ENCODE assay signal across 17 cellular contexts in genomic region chr1:41743361-41743760, GRCh38.
DNase-seq lines count a peak whose midpoint lies in the region; ATAC-seq, FAIRE-seq and TF ChIP-seq lines count a peak whose summit lies in the region.
"Had no signal": no experiment of that assay in that cellular context is flagged by ENCODE, and none has a peak within 500 bp of the region (broad histone marks: within the 10 kb centered on the region; RNA-seq: fewer than 3 reads in every experiment).

No MANE protein-coding gene starts in this region.

- H3K56ac ChIP-seq in IMR-90 (ENCODE audit: extremely low read depth, insufficient read depth, low read length) = no peak overlapping the region

- H4K20me1 ChIP-seq in IMR-90 (ENCODE audit: insufficient read depth, low read length) = no peaks in the 10 kb centered on the region
- H4K20me1 ChIP-seq in GM12878 (ENCODE audit: control insufficient read depth, insufficient read depth) = no peaks in the 10 kb centered on the region

- peaks cover 4% of the 10 kb centered on the region for H3K79me2 ChIP-seq in GM12878 (ENCODE audit: control insufficient read depth, insufficient read depth, low read length)

- no peaks in the 10 kb centered on the region for H3K27me3 Mint-ChIP-seq in activated T-cell treated with anti-CD3 and anti-CD28 coated beads, Interleukin-2, amount 50 U/mL, for 4 hours (ENCODE audit: low read depth)
- H3K27me3 Mint-ChIP-seq: activated naive CD8-positive, alpha-beta T cell treated with anti-CD3 and anti-CD28 coated beads, Interleukin-2, amount 10 ng/mL, durations not matched to agents 7 days and 5 days; central memory CD8-positive, alpha-beta T cell; effector memory CD8-positive, alpha-beta T cell; naive thymus-derived CD4-positive, alpha-beta T cell had no signal

- no peak overlapping the region for H3K9ac ChIP-seq in IMR-90 (ENCODE audit: low read depth, low read length)
- H3K9ac ChIP-seq in GM12878 (ENCODE audit: control insufficient read depth, insufficient read depth, low read length) = no peak overlapping the region

- H3K4me3 ChIP-seq in IMR-90 (ENCODE audit: insufficient read depth, low read depth, low read length) (no peak overlapping the region), GM12878 (no peak overlapping the region)
- H3K4me3 ChIP-seq: psoas muscle, transverse colon had no signal

- peak overlapping the region; percentile 56; the same call in 1 of the 3 replicates for H2BK15ac ChIP-seq in IMR-90 (ENCODE audit: low read depth, low read length)

- POLR2A ChIA-PET in IMR-90 (lab: Charles Lee; ENCODE audit: unreplicated experiment) = no interaction called here
- POLR2A ChIA-PET in GM12878 (lab: Charles Lee) = interaction anchor here (1.0 to 7.3 kb wide), 2 partner anchors 15 to 33 kb away, joined by 3 to 67 read pairs; no protein-coding TSS in a partner anchor

- H3K27me3 ChIP-seq in IMR-90 (ENCODE audit: control insufficient read depth, insufficient read depth, low read length) = no peaks in the 10 kb centered on the region
- H3K27me3 ChIP-seq in GM12878 (replicated peaks in 1 of 2; ENCODE audit: control insufficient read depth in 2 of 2, insufficient read depth in 2 of 2, low read length in 1 of 2) = no peaks in the 10 kb centered on the region
- H3K27me3 ChIP-seq: transverse colon had no signal

- H3K27ac ChIP-seq in IMR-90 (ENCODE audit: insufficient read depth, low read length) = no peak overlapping the region; the same call in 1 of the 2 replicates
- H3K27ac ChIP-seq in GM12878 (ENCODE audit: control insufficient read depth, insufficient read depth) = no peak overlapping the region
- H3K27ac ChIP-seq: psoas muscle, transverse colon had no signal

- H2AFZ ChIP-seq in IMR-90 (replicated peaks; ENCODE audit: low read length, poor library complexity) (peak overlapping the region; percentile 51), GM12878 (ENCODE audit: control insufficient read depth, low read depth, low read length) (no peak overlapping the region)

- H3K9me3 ChIP-seq in IMR-90 (ENCODE audit: control insufficient read depth, insufficient read depth, low read length) (no peaks in the 10 kb centered on the region), GM12878 (replicated peaks; ENCODE audit: control insufficient read depth, insufficient read depth, low read length) (no peaks in the 10 kb centered on the region)
- H3K9me3 ChIP-seq: psoas muscle, transverse colon had no signal

- H4K5ac ChIP-seq in IMR-90 (ENCODE audit: low read depth, low read length) = peak overlapping the region; percentile 43; the same call in 1 of the 2 replicates

- peak overlapping the region; percentile 71 for H2AK5ac ChIP-seq in IMR-90 (ENCODE audit: low read depth, low read length)

- H3K4me3 Mint-ChIP-seq in activated T-cell treated with anti-CD3 and anti-CD28 coated beads, Interleukin-2, amount 50 U/mL, for 4 hours = peak overlapping the region; percentile 48
- H3K4me3 Mint-ChIP-seq: activated naive CD8-positive, alpha-beta T cell treated with anti-CD3 and anti-CD28 coated beads, Interleukin-2, amount 10 ng/mL, durations not matched to agents 7 days and 5 days; central memory CD8-positive, alpha-beta T cell; effector memory CD8-positive, alpha-beta T cell; naive thymus-derived CD4-positive, alpha-beta T cell had no signal

- H3K18ac ChIP-seq in IMR-90 (ENCODE audit: low read depth, low read length) = peak overlapping the region; percentile 44; the same call in 1 of the 2 replicates

- H2BK5ac ChIP-seq in IMR-90 (ENCODE audit: low read depth, low read length, poor library complexity, severe bottlenecking) = peak overlapping the region; percentile 87

- dilution Hi-C loops in IMR-90 (cut with HindIII; ENCODE audit: low sequenced_read_pairs, unreplicated experiment) = no loop called here

- no peak for TF ChIP-seq EP300 in GM12878 (IDR thresholded peaks at IDR 0.05; ENCODE audit: borderline replicate concordance in 1 of 2, control insufficient read depth in 1 of 2, low read depth in 2 of 2, low read length in 2 of 2)

- H3K14ac ChIP-seq in IMR-90 (replicated peaks; ENCODE audit: low read depth, low read length) = peak overlapping the region; percentile 61

- H3K36me3 Mint-ChIP-seq in activated T-cell treated with anti-CD3 and anti-CD28 coated beads, Interleukin-2, amount 50 U/mL, for 4 hours (ENCODE audit: insufficient read depth) = peaks cover 2% of the 10 kb centered on the region
- H3K36me3 Mint-ChIP-seq: activated naive CD8-positive, alpha-beta T cell treated with anti-CD3 and anti-CD28 coated beads, Interleukin-2, amount 10 ng/mL, durations not matched to agents 7 days and 5 days had no signal

- no peak for TF ChIP-seq POLR2A in IMR-90 (IDR thresholded peaks at IDR 0.05; ENCODE audit: low read depth, low read length)
- no peak for TF ChIP-seq POLR2A in GM12878 (IDR thresholded peaks at IDR 0.05; ENCODE audit: low read depth, low read length)

- H3K4me1 ChIP-seq in IMR-90 (ENCODE audit: control insufficient read depth, insufficient read depth, low read length) (peaks cover 24% of the 10 kb centered on the region), GM12878 (ENCODE audit: control insufficient read depth, insufficient read depth, low read length) (peaks cover 54% of the 10 kb centered on the region)

- in situ Hi-C loops in IMR-90 (cut with MboI; ENCODE audit: low sequenced_read_pairs) = no loop called here
- in situ Hi-C loops in GM12878 (cut with MboI) = no loop called here

- H4K8ac ChIP-seq in IMR-90 (ENCODE audit: low read depth in 2 of 2, low read length in 2 of 2) = peak overlapping the region in 1 of 2 experiments; percentile 56; a peak in 2 of 4 replicates

- H3K36me3 ChIP-seq in IMR-90 (ENCODE audit: control insufficient read depth, insufficient read depth, low read length) = no peaks in the 10 kb centered on the region
- no peaks in the 10 kb centered on the region for H3K36me3 ChIP-seq in GM12878 (ENCODE audit: control insufficient read depth in 2 of 2, insufficient read depth in 2 of 2, low read length in 1 of 2)
- H3K36me3 ChIP-seq: transverse colon had no signal

- H3K9me1 ChIP-seq in IMR-90 (ENCODE audit: insufficient read depth, low read length) = peaks cover 26% of the 10 kb centered on the region

- FAIRE-seq in GM12878 (lab: Jason Lieb, UNC) = no peak
- FAIRE-seq: HTR-8/SVneo had no signal

- TF ChIP-seq RAD21 in IMR-90 (IDR thresholded peaks at IDR 0.05; ENCODE audit: low read length) (no peak), GM12878 (IDR thresholded peaks at IDR 0.05; ENCODE audit: insufficient read depth, low read depth, low read length) (no peak)

- H2BK120ac ChIP-seq in IMR-90 (ENCODE audit: low read depth, low read length) = peak overlapping the region; percentile 94

- SMC1A ChIA-PET in GM12878 (lab: Charles Lee; ENCODE audit: uncharacterized antibody, unreplicated experiment) = interaction anchor here (0.6 to 8.0 kb wide), 4 partner anchors 8 to 107 kb away, joined by 3 to 93 read pairs (median 6); no protein-coding TSS in a partner anchor

- DNase-seq in activated T-cell treated with anti-CD3 and anti-CD28 coated beads, Interleukin-2, amount 50 U/mL, for 4 hours = no peak
- no peak for DNase-seq in activated T-cell treated with anti-CD3 and anti-CD28 coated beads, Interleukin-2, amount 50 U/mL, for 1 hour
- DNase-seq in IMR-90 = peak; percentile 88
- DNase-seq in GM12878 (ENCODE audit: low read depth, low spot score) = no peak
- peak; percentile 48 for DNase-seq in stimulated activated CD8-positive, alpha-beta memory T cell treated with anti-CD3 and anti-CD28 coated beads, Interleukin-4, amount 100 ng/mL, for 48 hours
- DNase-seq in putamen (ENCODE audit: low spot score) = no peak
- no peak for DNase-seq in NCI-H1930 (lab: John Stamatoyannopoulos, UW)
- DNase-seq in NOMO-1 treated with dmso at 0.1 percent for 144 hours (lab: John Stamatoyannopoulos, UW; ENCODE audit: unreplicated experiment) = no peak
- DNase-seq: activated naive CD8-positive, alpha-beta T cell treated with anti-CD3 and anti-CD28 coated beads, Interleukin-2, amount 10 ng/mL, durations not matched to agents 7 days and 5 days; effector memory CD8-positive, alpha-beta T cell; naive thymus-derived CD4-positive, alpha-beta T cell; NCI-H2171; psoas muscle; SIG-M5; transverse colon had no signal

- H2BK20ac ChIP-seq in IMR-90 (ENCODE audit: low read depth, low read length) = peak overlapping the region; percentile 81; the same call in 1 of the 2 replicates

- H3K4ac ChIP-seq in IMR-90 (ENCODE audit: low read depth, low read length) = peak overlapping the region; percentile 82

- peaks cover 0 to 7% of the 10 kb centered on the region in 2 experiments; a peak in 2 of 4 replicates for H3K79me1 ChIP-seq in IMR-90 (ENCODE audit: low read depth in 1 of 2, low read length in 2 of 2)

- peaks cover 82% of the 10 kb centered on the region for H3K4me1 Mint-ChIP-seq in activated T-cell treated with anti-CD3 and anti-CD28 coated beads, Interleukin-2, amount 50 U/mL, for 4 hours (ENCODE audit: low read depth)

- H2AK9ac ChIP-seq in IMR-90 (replicated peaks; ENCODE audit: low read depth, low read length, poor library complexity) = peak overlapping the region; percentile 25

- intact Hi-C loops in IMR-90 (cut with micrococcal nuclease) (no loop called here), GM12878 (cut with micrococcal nuclease; ENCODE audit: unreplicated experiment) (no loop called here)

- peak overlapping the region; percentile 53; the same call in 1 of the 2 replicates for H4K91ac ChIP-seq in IMR-90 (ENCODE audit: insufficient read depth, low read depth, low read length)

- CTCF ChIA-PET in IMR-90 (lab: Yijun Ruan, JAX) = no interaction called here
- CTCF ChIA-PET in GM12878 (lab: Yijun Ruan, JAX) = interaction anchor here (1.0 to 1.5 kb wide), 2 partner anchors 80 to 169 kb away, joined by 3 read pairs; no protein-coding TSS in a partner anchor

- 0% methylated on average over 1 of the region's 3 CpGs; no CpG with 5 or more reads in 1 of the 2 experiments for WGBS in IMR-90 (ENCODE audit: extremely low coverage in 2 of 2, insufficient read length in 1 of 2), 2 experiments
- WGBS in GM12878 (ENCODE audit: insufficient coverage, insufficient replicate concordance, low lambda C conversion rate, missing lambda C conversion rate) = 98% methylated on average over 3 of the region's 3 CpGs

- peak overlapping the region; percentile 35; the same call in 1 of the 2 replicates for H3K23ac ChIP-seq in IMR-90 (ENCODE audit: low read depth, low read length)

- H3K4me2 ChIP-seq in IMR-90 (ENCODE audit: low read depth, low read length) = no peak overlapping the region
- no peak overlapping the region for H3K4me2 ChIP-seq in GM12878 (ENCODE audit: control insufficient read depth, insufficient read depth)

- no peaks in the 10 kb centered on the region for H3K9me3 Mint-ChIP-seq in activated T-cell treated with anti-CD3 and anti-CD28 coated beads, Interleukin-2, amount 50 U/mL, for 4 hours
- H3K9me3 Mint-ChIP-seq: activated naive CD8-positive, alpha-beta T cell treated with anti-CD3 and anti-CD28 coated beads, Interleukin-2, amount 10 ng/mL, durations not matched to agents 7 days and 5 days; central memory CD8-positive, alpha-beta T cell; effector memory CD8-positive, alpha-beta T cell had no signal

- ATAC-seq in activated T-cell treated with anti-CD3 and anti-CD28 coated beads, Interleukin-2, amount 50 U/mL, for 4 hours = peak in 1 of 2 donors; percentile 6
- ATAC-seq in IMR-90 (ENCODE audit: low read depth) (peak; percentile 4; the same call in 1 of the 2 replicates), GM12878 (no peak)
- ATAC-seq: effector memory CD8-positive, alpha-beta T cell; naive thymus-derived CD4-positive, alpha-beta T cell; psoas muscle had no signal

- RAD21 ChIA-PET in GM12878 (lab: Charles Lee; ENCODE audit: unreplicated experiment) = interaction anchor here (0.6 to 6.3 kb wide), 6 partner anchors 15 to 430 kb away, joined by 3 to 77 read pairs (median 3); no protein-coding TSS in a partner anchor

- TF ChIP-seq CTCF in IMR-90 (conservative IDR thresholded peaks at IDR 0.05; ENCODE audit: low read depth, low read length) (no peak), GM12878 (IDR thresholded peaks at IDR 0.05 in 2 of 3, conservative IDR thresholded peaks at IDR 0.05 in 1 of 3; ENCODE audit: control insufficient read depth in 2 of 3, extremely low read depth in 1 of 3, insufficient read depth in 1 of 3, low read depth in 3 of 3, low read length in 3 of 3) (no peak)

- BruUV-seq in IMR-90 (replicated peaks; lab: Mats Ljungman, UMichigan) (no TSS peak), GM12878 (replicated peaks; lab: Mats Ljungman, UMichigan) (no TSS peak)

Comparison
In these comparisons a context has a peak if more than half of its experiments do, and no peak if none do; other contexts are left out.
1. DNase-seq: peak in IMR-90 (single experiment) and stimulated activated CD8-positive, alpha-beta memory T cell treated with anti-CD3 and anti-CD28 coated beads, Interleukin-4, amount 100 ng/mL, for 48 hours (single experiment); none in activated T-cell treated with anti-CD3 and anti-CD28 coated beads, Interleukin-2, amount 50 U/mL, for 4 hours (single experiment), activated T-cell treated with anti-CD3 and anti-CD28 coated beads, Interleukin-2, amount 50 U/mL, for 1 hour (single experiment), GM12878 (single experiment), putamen (single experiment), NCI-H1930 (0 of 2) and NOMO-1 treated with dmso at 0.1 percent for 144 hours (single experiment).